ENCODE assay signal across 8 cellular contexts in genomic region chr4:152735302-152735917, GRCh38. TPM values are rescaled to one million over a fixed set of nuclear protein-coding genes. Genes with fewer than 3 reads are reported as not detected.
A peak's percentile ranks its signal among the peaks of the same experiment; 100 is the strongest.
DNase-seq lines count a peak whose midpoint lies in the region; ATAC-seq, FAIRE-seq and TF ChIP-seq lines count a peak whose summit lies in the region.

No MANE protein-coding gene starts in this region.

- TF ChIP-seq CTCF in dorsolateral prefrontal cortex (IDR thresholded peaks at IDR 0.05 in 54 of 56, conservative IDR thresholded peaks at IDR 0.05 in 2 of 56; ENCODE audit: low read depth in 1 of 56, partially characterized antibody in 56 of 56) (peak; percentile 28 to 79 (median 62)), neural cell (IDR thresholded peaks at IDR 0.05; ENCODE audit: poor library complexity, severe bottlenecking) (peak; percentile 83)

- no peak overlapping the region for H3K27ac ChIP-seq in dorsolateral prefrontal cortex
- no peak overlapping the region for H3K27ac ChIP-seq in neural cell (ENCODE audit: low read length)

- H3F3A ChIP-seq in neural cell (ENCODE audit: insufficient read depth, low read length, poor library complexity, severe bottlenecking) = no peaks in the 10 kb centered on the region

- DNase-seq in AG20443 (ENCODE audit: low spot score) = peak; percentile 39
- DNase-seq in GM18507 (ENCODE audit: extremely low spot score, insufficient read length, low read depth) = peak; percentile 29
- DNase-seq in NCI-H748 (lab: John Stamatoyannopoulos, UW; ENCODE audit: unreplicated experiment) = peak; percentile 47
- no peak for DNase-seq in dorsolateral prefrontal cortex
- no peak for DNase-seq in stimulated activated CD4-positive, alpha-beta T cell treated with anti-CD3 and anti-CD28 coated beads, Interleukin-15, amount 100 ng/mL, for 24 hours
- DNase-seq in activated T-cell treated with anti-CD3 and anti-CD28 coated beads for 4 hours = no peak

- intact Hi-C loops in dorsolateral prefrontal cortex (cut with DNase I) = no loop called here

- H3K9me3 ChIP-seq in neural cell (ENCODE audit: low read length) = no peaks in the 10 kb centered on the region

- no peaks in the 10 kb centered on the region for H3K36me3 ChIP-seq in neural cell (ENCODE audit: insufficient read depth, low read length)

- no peak overlapping the region for H3K9ac ChIP-seq in neural cell (ENCODE audit: low read length)

- TF ChIP-seq RAD21 in neural cell (conservative IDR thresholded peaks at IDR 0.05) = peak; percentile 85

- no peak overlapping the region for H3K4me2 ChIP-seq in neural cell (ENCODE audit: low read length)

- no peak overlapping the region for H2AFZ ChIP-seq in neural cell (ENCODE audit: low read depth, low read length)

- H3K9me2 ChIP-seq in neural cell (ENCODE audit: insufficient read depth, low read length) = no peaks in the 10 kb centered on the region

- no peak for TF ChIP-seq EP300 in neural cell (conservative IDR thresholded peaks at IDR 0.05; ENCODE audit: poor library complexity, severe bottlenecking)

- no peak overlapping the region for H3K4me3 ChIP-seq in dorsolateral prefrontal cortex
- H3K4me3 ChIP-seq in neural cell (ENCODE audit: low read length) = no peak overlapping the region

- no peaks in the 10 kb centered on the region for H4K20me1 ChIP-seq in neural cell (ENCODE audit: insufficient read depth)

- H3K27me3 ChIP-seq in dorsolateral prefrontal cortex (no peaks in the 10 kb centered on the region), neural cell (ENCODE audit: insufficient read depth, low read depth, low read length) (no peaks in the 10 kb centered on the region)

- FAIRE-seq in GM18507 (lab: Jason Lieb, UNC) = peak; percentile 84

- H3K79me2 ChIP-seq in neural cell (replicated peaks; ENCODE audit: insufficient read depth, low read length) = no peaks in the 10 kb centered on the region

- no peak for ATAC-seq in GM21526 (IDR thresholded peaks at IDR 0.05; ENCODE audit: low FRiP score, unreplicated experiment)

TF ChIP-seq in neural cell, 6 proteins besides CTCF, POLR2A, EP300 and RAD21:
- TF ChIP-seq EZH2 (IDR thresholded peaks at IDR 0.05; ENCODE audit: borderline replicate concordance, insufficient read depth, low read length, poor library complexity, severe bottlenecking) (no peak), SMC3 (conservative IDR thresholded peaks at IDR 0.05; ENCODE audit: poor library complexity) (peak; percentile 87)

RNA-seq across cellular contexts. Expression of gene TIGD4, which starts 44.1 kb away (rescaled TPM):
- 1 to 10 TPM in 117 of 120 experiments, under 1 TPM in 3; 0.74 to 3.5 (median 1.9) TPM for total RNA-seq in dorsolateral prefrontal cortex
- 3.3 and 4.1 TPM in 2 replicates for polyA plus RNA-seq in neural cell
- polyA minus RNA-seq in neural cell = 3.7 and 5.7 TPM in 2 replicates

RNA-seq across cellular contexts. Expression of gene ARFIP1, which starts 44.3 kb away (rescaled TPM):
- total RNA-seq in dorsolateral prefrontal cortex = 10 to 100 TPM; 13.8 to 37.2 (median 23.3) TPM
- polyA plus RNA-seq in neural cell = 30.3 and 35.1 TPM in 2 replicates
- polyA minus RNA-seq in neural cell = 63.7 and 65.7 TPM in 2 replicates

RNA-seq across cellular contexts. Expression of gene TMEM154, which starts 55.6 kb away (rescaled TPM):
- 1 to 10 TPM in 70 of 120 experiments, under 1 TPM in 49, not detected in 1; 0.16 to 4.6 (median 1.2) TPM for total RNA-seq in dorsolateral prefrontal cortex
- 0.04 TPM in 1 of 2 replicates, not detected in the other for polyA plus RNA-seq in neural cell
- polyA minus RNA-seq in neural cell = not detected in 2 replicates

Comparison
In these comparisons a context has a peak if more than half of its experiments do, and no peak if none do; other contexts are left out.
1. DNase-seq: peak in AG20443 (single experiment), GM18507 (single experiment) and NCI-H748 (single experiment); none in dorsolateral prefrontal cortex (0 of 10), stimulated activated CD4-positive, alpha-beta T cell treated with anti-CD3 and anti-CD28 coated beads, Interleukin-15, amount 100 ng/mL, for 24 hours (single experiment) and activated T-cell treated with anti-CD3 and anti-CD28 coated beads for 4 hours (single experiment).